Comparison of ENCODE assay signal across 8 cellular contexts in the genomic region with DNA sequence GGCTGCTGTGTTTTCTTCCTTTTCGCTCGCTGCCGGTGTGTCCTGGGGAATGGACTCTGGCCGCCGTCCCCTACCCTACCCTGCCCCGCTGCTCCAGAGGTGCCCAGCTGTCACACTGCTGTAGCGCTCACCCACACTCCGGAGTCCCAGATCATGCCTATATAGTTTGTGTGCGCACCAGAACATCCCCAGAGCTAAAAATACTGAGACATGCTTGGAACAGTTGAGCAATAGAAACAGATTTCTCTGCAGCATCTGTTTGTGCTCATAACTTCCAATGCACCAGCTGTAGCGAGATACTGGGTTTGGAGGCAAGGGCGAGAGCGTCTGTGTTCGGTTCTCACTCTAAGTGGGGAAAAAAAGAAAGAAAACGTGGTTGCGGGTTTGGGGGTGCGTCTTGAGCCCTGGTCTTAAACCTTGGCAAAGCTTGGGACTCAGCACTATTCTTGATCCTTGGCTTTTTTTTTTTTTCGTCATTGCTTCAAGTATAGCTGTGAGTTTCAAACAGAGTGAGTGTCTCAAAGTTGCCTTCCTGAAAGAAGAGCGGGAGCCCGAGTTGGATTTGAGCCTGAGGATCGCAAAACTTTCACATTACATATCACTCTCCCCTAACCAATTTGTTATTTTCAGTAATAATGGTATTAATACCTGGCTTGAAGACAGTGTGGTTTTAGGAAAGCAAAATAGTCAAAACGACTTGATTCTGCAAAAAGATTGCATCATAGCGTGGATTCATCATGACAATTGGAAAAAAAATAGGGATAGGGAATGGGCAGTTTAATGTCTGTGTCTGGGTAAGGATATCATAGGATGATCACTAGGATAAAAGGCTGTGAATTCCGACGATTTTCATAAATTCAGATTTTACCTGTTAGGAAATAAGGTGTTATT. TPM values are rescaled to one million over a fixed set of nuclear protein-coding genes. Genes with fewer than 3 reads are reported as not detected.
DNase-seq lines count a peak whose midpoint lies in the region; ATAC-seq and TF ChIP-seq lines count a peak whose summit lies in the region.

No MANE protein-coding gene starts in this region.

- intact Hi-C loops in lower leg skin (cut with DNase I; ENCODE audit: low total_unique reads): no loop called here

- no peaks in the 10 kb centered on the region for H3K36me3 Mint-ChIP-seq in central memory CD8-positive, alpha-beta T cell (ENCODE audit: insufficient read depth)

- peak overlapping the region in 1 of 2 donors; percentile 68 for H3K27ac ChIP-seq in thoracic aorta

- H3K4me1 ChIP-seq in thoracic aorta (ENCODE audit: control insufficient read depth in 1 of 2, low read depth in 2 of 2): peaks cover 0 to 11% of the 10 kb centered on the region in 2 donors

- TF ChIP-seq CTCF in lower leg skin (IDR thresholded peaks at IDR 0.05) (no peak), thoracic aorta (IDR thresholded peaks at IDR 0.05) (no peak)

- no peaks in the 10 kb centered on the region for H3K9me3 ChIP-seq in thoracic aorta

- H3K4me3 Mint-ChIP-seq in central memory CD8-positive, alpha-beta T cell: peak overlapping the region; percentile 54

- no peak overlapping the region for H3K27ac Mint-ChIP-seq in central memory CD8-positive, alpha-beta T cell (ENCODE audit: low read depth)

- no peaks in the 10 kb centered on the region for H3K27me3 ChIP-seq in thoracic aorta (replicated peaks; ENCODE audit: insufficient read depth)

- peak overlapping the region; percentile 35 for H3K4me3 ChIP-seq in lower leg skin (ENCODE audit: low read depth, poor library complexity, severe bottlenecking)
- H3K4me3 ChIP-seq in thoracic aorta: peak overlapping the region; percentile 83

- no peak for ATAC-seq in central memory CD8-positive, alpha-beta T cell (replicated peaks; ENCODE audit: extremely low read depth, poor library complexity, severe bottlenecking)
- ATAC-seq in thoracic aorta (ENCODE audit: insufficient number of reproducible peaks, low FRiP score, low read depth): no peak
- ATAC-seq in HG02623 (IDR thresholded peaks at IDR 0.05; ENCODE audit: unreplicated experiment): no peak
- ATAC-seq in HG02973 (IDR thresholded peaks at IDR 0.05; ENCODE audit: unreplicated experiment): no peak

- H3K36me3 ChIP-seq in thoracic aorta: no peaks in the 10 kb centered on the region

- DNase-seq in DMS53 treated with DMSO at 0.1 percent for 48 hours (lab: John Stamatoyannopoulos, UW; ENCODE audit: unreplicated experiment) (peak; percentile 50), MV-4-11 (lab: John Stamatoyannopoulos, UW) (peak; percentile 52), lower leg skin (ENCODE audit: low spot score in 2 of 2) (no peak), thoracic aorta (ENCODE audit: low spot score) (no peak), HPDE6-E6E7 (ENCODE audit: extremely low spot score) (no peak)
- no peak for DNase-seq in central memory CD8-positive, alpha-beta T cell (ENCODE audit: low spot score in 2 of 2)

- H3K4me1 Mint-ChIP-seq in central memory CD8-positive, alpha-beta T cell: peaks cover 12% of the 10 kb centered on the region

- H3K9me3 Mint-ChIP-seq in central memory CD8-positive, alpha-beta T cell: no peaks in the 10 kb centered on the region

- WGBS in lower leg skin, 2 donors: 6% methylated on average over 24 of the region's 24 CpGs

- peaks cover 68% of the 10 kb centered on the region for H3K27me3 Mint-ChIP-seq in central memory CD8-positive, alpha-beta T cell

- no peak for TF ChIP-seq POLR2A in lower leg skin (IDR thresholded peaks at IDR 0.05)

RNA-seq across cellular contexts. Expression of a gene that starts 0.6 kb away (rescaled TPM):
- 10 to 100 TPM in 2 of 4 donors, 1 to 10 TPM in 2; 5.6 to 11.4 (median 9.7) TPM for total RNA-seq in lower leg skin
- total RNA-seq in thoracic aorta: 1 to 10 TPM; 2.0 to 5.0 TPM

Comparison
In these comparisons a context has a peak if more than half of its experiments do, and no peak if none do; other contexts are left out.
1. DNase-seq: peak in DMS53 treated with DMSO at 0.1 percent for 48 hours (single experiment) and MV-4-11 (single experiment); none in central memory CD8-positive, alpha-beta T cell (0 of 2), lower leg skin (0 of 2), thoracic aorta (single experiment) and HPDE6-E6E7 (single experiment).